In the genomic region with DNA sequence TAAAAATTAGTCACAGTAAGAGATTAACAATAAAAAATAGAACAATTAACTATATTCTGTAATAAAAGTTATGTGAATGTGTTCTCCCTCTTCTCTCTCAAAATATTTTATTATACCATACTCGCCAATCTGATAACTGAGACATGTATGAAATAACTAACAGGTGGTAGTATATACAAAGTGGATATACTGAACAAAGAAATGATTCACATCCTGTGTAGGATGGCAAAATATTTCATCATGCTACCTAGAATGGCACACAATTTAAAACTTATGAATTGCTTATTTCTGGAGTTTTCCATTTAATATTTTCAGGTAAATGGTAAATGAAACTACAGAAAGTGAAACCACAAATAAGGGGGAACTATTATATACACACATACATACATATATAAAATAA, we compare ENCODE assay signal across 18 cellular contexts.
DNase-seq lines count a peak whose midpoint lies in the region; ATAC-seq, FAIRE-seq and TF ChIP-seq lines count a peak whose summit lies in the region.
"Had no signal": no experiment of that assay in that cellular context is flagged by ENCODE, and none has a peak within 500 bp of the region (broad histone marks: within the 10 kb centered on the region; RNA-seq: fewer than 3 reads in every experiment).

No MANE protein-coding gene starts in this region.

- H3K4me3 ChIP-seq in PC-9 (no peak overlapping the region), bronchial epithelial cell (ENCODE audit: low read depth, low read length) (no peak overlapping the region), aorta (ENCODE audit: low read length in 2 of 2) (no peak overlapping the region)
- H3K4me3 ChIP-seq: BLaER1 treated with 17β-estradiol and CSF1 and Interleukin-3, amounts not matched to agents 10 nM and 100 nM; SJSA1 had no signal

- H3K27ac ChIP-seq in PC-9: peak overlapping the region; percentile 23; the same call in 1 of the 2 replicates
- H3K27ac ChIP-seq in aorta (ENCODE audit: low read depth in 1 of 2, low read length in 2 of 2): no peak overlapping the region
- H3K27ac ChIP-seq: BLaER1 treated with 17β-estradiol and CSF1 and Interleukin-3, amounts not matched to agents 10 nM and 100 nM; SJSA1 had no signal

- TF ChIP-seq CTCF in PC-9 (conservative IDR thresholded peaks at IDR 0.05) (no peak), bronchial epithelial cell (IDR thresholded peaks at IDR 0.05; ENCODE audit: insufficient read depth, low read length, severe bottlenecking) (no peak), GM20000 (IDR thresholded peaks at IDR 0.05; ENCODE audit: extremely low read depth, missing control alignments) (no peak)

- H3K79me2 ChIP-seq in PC-9 (ENCODE audit: low read depth): no peaks in the 10 kb centered on the region

- H3K9me2 ChIP-seq in PC-9 (ENCODE audit: insufficient read depth): no peaks in the 10 kb centered on the region

- POLR2A ChIA-PET in PC-9 (lab: Charles Lee; ENCODE audit: unreplicated experiment): no interaction called here

- peak; percentile 2 for DNase-seq in DMS53 treated with DMSO at 0.1 percent for 48 hours (lab: John Stamatoyannopoulos, UW; ENCODE audit: unreplicated experiment)
- DNase-seq in PC-9: no peak
- peak; percentile 69 for DNase-seq in bronchial epithelial cell (ENCODE audit: low read depth)
- peak; percentile 19 for DNase-seq in kidney tubule cell (ENCODE audit: low spot score)
- no peak for DNase-seq in aorta
- no peak for DNase-seq in GM20000 (ENCODE audit: low spot score)
- DNase-seq: KG1, NCI-H1417, NCI-H187, NCI-H2107, NCI-H510A, NCI-H748 treated with DMSO at 0.1 percent for 48 hours had no signal

- no peak overlapping the region for H3K4me2 ChIP-seq in PC-9
- H3K4me2 ChIP-seq: BLaER1 treated with 17β-estradiol and CSF1 and Interleukin-3, amounts not matched to agents 10 nM and 100 nM had no signal

- 92 to 96% methylated on average over 1 of the region's 1 CpG for WGBS in aorta, 2 donors

- intact Hi-C loops in PC-9 (cut with micrococcal nuclease; ENCODE audit: unreplicated experiment): no loop called here
- intact Hi-C loops in aorta (cut with DNase I): no loop called here

- no peak for ATAC-seq in GM19395 (IDR thresholded peaks at IDR 0.05; ENCODE audit: unreplicated experiment)
- no peak for ATAC-seq in aorta (ENCODE audit: low FRiP score)

- H2AFZ ChIP-seq in PC-9: no peak overlapping the region

- no peaks in the 10 kb centered on the region for H3K27me3 ChIP-seq in PC-9 (ENCODE audit: insufficient read depth, low read depth)
- H3K27me3 ChIP-seq in bronchial epithelial cell (ENCODE audit: control insufficient read depth, insufficient read depth, low read length): no peaks in the 10 kb centered on the region
- H3K27me3 ChIP-seq in aorta (ENCODE audit: control insufficient read depth in 1 of 2, insufficient read depth in 2 of 2, low read length in 1 of 2): no peaks in the 10 kb centered on the region
- H3K27me3 ChIP-seq: BLaER1 treated with 17β-estradiol and CSF1 and Interleukin-3, amounts not matched to agents 10 nM and 100 nM; SJSA1 had no signal

- H4K20me1 ChIP-seq in PC-9 (ENCODE audit: insufficient read depth): no peaks in the 10 kb centered on the region
- H4K20me1 ChIP-seq: BLaER1 treated with 17β-estradiol and CSF1 and Interleukin-3, amounts not matched to agents 10 nM and 100 nM had no signal

- no peaks in the 10 kb centered on the region for H3F3A ChIP-seq in PC-9 (ENCODE audit: insufficient read depth, low read depth)

- no TSS peak for BruUV-seq in PC-9 (replicated peaks; lab: Mats Ljungman, UMichigan)

- CTCF ChIA-PET in PC-9 (lab: Charles Lee): no interaction called here

- no peak for FAIRE-seq in bronchial epithelial cell (lab: Jason Lieb, UNC)
- FAIRE-seq: GM12891, GM18507, H54 had no signal

- H3K9me3 ChIP-seq in PC-9 (ENCODE audit: insufficient read depth, low read depth): no peaks in the 10 kb centered on the region
- H3K9me3 ChIP-seq in aorta (ENCODE audit: control insufficient read depth, low read length): no peaks in the 10 kb centered on the region
- H3K9me3 ChIP-seq: BLaER1 treated with 17β-estradiol and CSF1 and Interleukin-3, amounts not matched to agents 10 nM and 100 nM; SJSA1 had no signal

- H3K4me1 ChIP-seq in PC-9 (replicated peaks; ENCODE audit: insufficient read depth) (no peaks in the 10 kb centered on the region), aorta (ENCODE audit: control insufficient read depth in 1 of 2, insufficient read depth in 2 of 2, low read length in 2 of 2) (no peaks in the 10 kb centered on the region)
- H3K4me1 ChIP-seq: BLaER1 treated with 17β-estradiol and CSF1 and Interleukin-3, amounts not matched to agents 10 nM and 100 nM; SJSA1 had no signal

- no peaks in the 10 kb centered on the region for H3K36me3 ChIP-seq in PC-9 (ENCODE audit: low read depth)
- no peaks in the 10 kb centered on the region for H3K36me3 ChIP-seq in bronchial epithelial cell (ENCODE audit: control insufficient read depth, insufficient read depth, low read length)
- no peaks in the 10 kb centered on the region for H3K36me3 ChIP-seq in aorta (ENCODE audit: control insufficient read depth in 1 of 2, insufficient read depth in 2 of 2, low read length in 1 of 2)
- H3K36me3 ChIP-seq: BLaER1 treated with 17β-estradiol and CSF1 and Interleukin-3, amounts not matched to agents 10 nM and 100 nM; SJSA1 had no signal

Comparison
In these comparisons a context has a peak if more than half of its experiments do, and no peak if none do; other contexts are left out.
1. DNase-seq: peak in DMS53 treated with DMSO at 0.1 percent for 48 hours (single experiment), bronchial epithelial cell (single experiment) and kidney tubule cell (single experiment); none in PC-9 (0 of 2), aorta (0 of 2) and GM20000 (single experiment).